Comparison of ENCODE assay signal across 8 cellular contexts in the genomic region with DNA sequence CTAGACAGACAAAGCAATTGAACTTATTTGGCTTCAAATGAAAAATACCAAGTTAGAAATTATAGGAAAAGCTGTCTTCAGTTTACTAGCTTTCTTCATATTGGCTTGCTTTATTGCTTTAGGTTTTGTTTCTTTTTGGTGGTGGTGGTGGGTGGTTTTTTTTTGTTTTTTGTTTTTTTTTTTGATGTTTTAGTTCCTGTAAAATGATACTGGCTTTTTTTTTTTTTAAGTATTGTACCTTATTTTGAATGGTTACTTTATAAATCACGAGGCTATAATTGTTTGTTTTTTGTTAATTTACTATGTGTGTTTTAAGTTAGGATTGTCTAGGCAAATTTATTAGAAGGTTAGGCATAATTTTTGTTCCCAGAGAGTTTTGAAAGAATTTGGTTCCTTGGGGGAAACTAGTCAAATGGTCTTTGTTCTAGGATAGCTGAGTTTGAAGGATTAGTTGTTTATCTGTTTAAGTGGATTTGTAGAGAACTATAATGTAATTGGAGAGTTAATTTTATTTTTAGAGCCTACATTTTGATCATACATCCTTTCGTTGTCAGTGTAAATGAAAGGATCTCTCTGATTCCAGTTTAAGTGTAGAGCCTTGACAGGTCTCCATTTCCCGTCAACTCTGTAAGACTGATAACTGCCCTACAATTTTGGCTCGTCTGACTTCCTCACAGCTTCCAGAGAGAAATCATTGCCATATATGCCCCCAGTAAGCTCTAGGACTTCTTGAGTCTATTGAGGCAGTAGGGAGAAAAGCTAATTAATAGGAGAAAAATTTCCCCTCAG. TPM values are rescaled to one million over a fixed set of nuclear protein-coding genes. Genes with fewer than 3 reads are reported as not detected.
DNase-seq lines count a peak whose midpoint lies in the region; ATAC-seq and TF ChIP-seq lines count a peak whose summit lies in the region.

No MANE protein-coding gene starts in this region.

- TF ChIP-seq CTCF in KMS-11 (conservative IDR thresholded peaks at IDR 0.05; ENCODE audit: low read depth, low read length) (no peak), brain microvascular endothelial cell (IDR thresholded peaks at IDR 0.05; ENCODE audit: low read depth, low read length, missing control alignments) (no peak), GM10248 (IDR thresholded peaks at IDR 0.05; ENCODE audit: control extremely low read depth, extremely low read depth, low read depth, missing control alignments) (no peak)

- H3K4me2 ChIP-seq in KMS-11 (peak overlapping the region; percentile 83), mesendoderm (ENCODE audit: low read length) (no peak overlapping the region)

- H3K79me1 ChIP-seq in mesendoderm (ENCODE audit: low read length), result peaks cover 1% of the 10 kb centered on the region

- no peak overlapping the region for H3K18ac ChIP-seq in mesendoderm (ENCODE audit: low read length)

- CTCF ChIA-PET in GM10248 (lab: Yijun Ruan, JAX), result interaction anchor here (0.9 to 14.0 kb wide), 6 partner anchors 9 to 76 kb away, joined by 3 to 173 read pairs (median 5); no protein-coding TSS in a partner anchor

- no peak overlapping the region for H2BK120ac ChIP-seq in mesendoderm (ENCODE audit: low read depth, low read length)

- no peak overlapping the region for H3K4ac ChIP-seq in mesendoderm (ENCODE audit: low read depth, low read length)

- H4K5ac ChIP-seq in mesendoderm (ENCODE audit: low read length), result no peak overlapping the region

- no peak overlapping the region for H2BK5ac ChIP-seq in mesendoderm (ENCODE audit: low read length)

- H2BK15ac ChIP-seq in mesendoderm (replicated peaks; ENCODE audit: low read depth), result no peak overlapping the region

- in situ Hi-C loops in brain microvascular endothelial cell (cut with HindIII; ENCODE audit: low pct_ligation_motif_present, low sequenced_read_pairs), result no loop called here

- H3K27me3 ChIP-seq in KMS-11 (ENCODE audit: insufficient read depth, low read depth) (no peaks in the 10 kb centered on the region), brain microvascular endothelial cell (replicated peaks) (no peaks in the 10 kb centered on the region), muscle layer of duodenum (ENCODE audit: low read depth, low read length) (no peaks in the 10 kb centered on the region), mesendoderm (ENCODE audit: insufficient read depth, low read length, poor library complexity) (no peaks in the 10 kb centered on the region)

- H2AK5ac ChIP-seq in mesendoderm (ENCODE audit: low read length), result no peak overlapping the region

- no peak for ATAC-seq in HG02884 (IDR thresholded peaks at IDR 0.05; ENCODE audit: unreplicated experiment)

- WGBS in mesendoderm (ENCODE audit: extremely low coverage, insufficient coverage, low lambda C conversion rate), result no CpG with 5 or more reads among the region's 4 CpGs

- H3K56ac ChIP-seq in mesendoderm (ENCODE audit: low read length), result no peak overlapping the region

- H3K79me2 ChIP-seq in KMS-11 (ENCODE audit: insufficient read depth, low read depth) (peaks cover 86% of the 10 kb centered on the region), mesendoderm (ENCODE audit: control insufficient read depth, insufficient read depth, low read length) (peaks cover 64% of the 10 kb centered on the region)

- H3K9ac ChIP-seq in KMS-11, result peak overlapping the region; percentile 99
- no peak overlapping the region for H3K9ac ChIP-seq in mesendoderm (ENCODE audit: low read length)

- no peaks in the 10 kb centered on the region for H3K9me3 ChIP-seq in muscle layer of duodenum (ENCODE audit: control insufficient read depth in 1 of 2, low read length in 2 of 2)

- POLR2A ChIA-PET in GM10248 (lab: Yijun Ruan, JAX), result interaction anchor here (0.7 to 1.0 kb wide), 2 partner anchors 77 to 91 kb away, joined by 6 read pairs; no protein-coding TSS in a partner anchor

- H3K4me1 ChIP-seq in KMS-11 (ENCODE audit: low read depth, poor library complexity, severe bottlenecking) (peaks cover 55% of the 10 kb centered on the region), muscle layer of duodenum (ENCODE audit: control insufficient read depth in 1 of 2, insufficient read depth in 2 of 2, low read length in 2 of 2) (peaks cover 19 to 35% of the 10 kb centered on the region in 2 donors), mesendoderm (ENCODE audit: control insufficient read depth, low read depth, low read length) (no peaks in the 10 kb centered on the region)

- DNase-seq in Ammon's horn (ENCODE audit: low spot score) (peak; percentile 23), brain microvascular endothelial cell (no peak), GM10248 (ENCODE audit: extremely low spot score) (no peak), mesendoderm (no peak), activated gamma-delta T cell (lab: John Stamatoyannopoulos, UW) (no peak)

- H3K27ac ChIP-seq in KMS-11, result peak overlapping the region; percentile 98
- peak overlapping the region; percentile 97 for H3K27ac ChIP-seq in brain microvascular endothelial cell
- H3K27ac ChIP-seq in muscle layer of duodenum (ENCODE audit: low read length), result peak overlapping the region; percentile 100
- H3K27ac ChIP-seq in mesendoderm (ENCODE audit: low read depth, low read length), result no peak overlapping the region

- no peak overlapping the region for H3K4me3 ChIP-seq in KMS-11 (IDR thresholded peaks at IDR 0.05; ENCODE audit: insufficient read depth, low read depth, low read length)
- H3K4me3 ChIP-seq in brain microvascular endothelial cell (ENCODE audit: low read depth, low read length), result peak overlapping the region; percentile 99
- peak overlapping the region; percentile 85 to 95 for H3K4me3 ChIP-seq in muscle layer of duodenum (ENCODE audit: low read depth in 1 of 2, low read length in 2 of 2)
- H3K4me3 ChIP-seq in mesendoderm (ENCODE audit: low read length), result no peak overlapping the region

- peaks cover 51% of the 10 kb centered on the region for H4K20me1 ChIP-seq in KMS-11 (ENCODE audit: insufficient read depth)

- H3K23ac ChIP-seq in mesendoderm (ENCODE audit: low read length), result no peak overlapping the region

- H4K8ac ChIP-seq in mesendoderm (ENCODE audit: low read depth, low read length), result no peak overlapping the region

- H3K36me3 ChIP-seq in KMS-11 (ENCODE audit: insufficient read depth) (no peaks in the 10 kb centered on the region), brain microvascular endothelial cell (replicated peaks) (no peaks in the 10 kb centered on the region), muscle layer of duodenum (ENCODE audit: control insufficient read depth in 1 of 2, insufficient read depth in 2 of 2, low read length in 2 of 2) (peaks cover 0 to 22% of the 10 kb centered on the region in 2 donors), mesendoderm (ENCODE audit: control insufficient read depth, insufficient read depth, low read length) (no peaks in the 10 kb centered on the region)

- no peak overlapping the region for H2AFZ ChIP-seq in KMS-11 (ENCODE audit: low read depth)

RNA-seq across cellular contexts. Expression of gene KMT2E, which starts 3.5 kb away (rescaled TPM):
- polyA plus RNA-seq in mesendoderm (2013, experiment 1 of 2), result 21.7 TPM
- polyA plus RNA-seq in mesendoderm (2013, experiment 2 of 2), result 21.7 TPM

Comparison
In these comparisons a context has a peak if more than half of its experiments do, and no peak if none do; other contexts are left out.
1. H3K4me3 ChIP-seq: peak in brain microvascular endothelial cell (single experiment) and muscle layer of duodenum (2 of 2); none in KMS-11 (single experiment) and mesendoderm (single experiment).